ENCODE assay signal across 8 cellular contexts in the genomic region with DNA sequence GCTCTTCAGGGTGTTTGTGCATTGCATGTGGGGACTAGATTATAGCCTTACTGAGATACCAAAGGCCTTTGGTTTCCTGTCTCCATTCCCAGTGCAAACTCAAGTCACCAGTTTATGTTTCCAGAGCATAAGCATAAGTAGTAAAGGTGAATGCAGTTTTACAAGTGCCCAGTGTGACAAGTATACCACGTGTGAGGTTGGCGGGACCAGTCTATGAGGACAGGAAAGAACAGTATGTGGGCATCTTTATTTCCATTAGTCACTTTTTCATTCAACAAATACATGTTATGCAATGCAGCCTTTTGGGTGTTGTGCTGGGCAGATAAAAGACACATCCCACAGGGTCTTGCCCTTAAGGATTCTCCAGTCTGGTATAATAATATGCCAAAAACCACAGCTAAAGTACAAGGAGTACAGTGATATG.
DNase-seq lines count a peak whose midpoint lies in the region; ATAC-seq and TF ChIP-seq lines count a peak whose summit lies in the region.
"Had no signal": no experiment of that assay in that cellular context is flagged by ENCODE, and none has a peak within 500 bp of the region (broad histone marks: within the 10 kb centered on the region; RNA-seq: fewer than 3 reads in every experiment).

No MANE protein-coding gene starts in this region.

- H3K9me3 ChIP-seq in liver (ENCODE audit: control insufficient read depth in 4 of 4, low read length in 3 of 4) = no peaks in the 10 kb centered on the region
- no peaks in the 10 kb centered on the region for H3K9me3 ChIP-seq in endodermal cell (ENCODE audit: control insufficient read depth, low read length)
- H3K9me3 ChIP-seq: pancreas had no signal

- no peak for TF ChIP-seq RAD21 in liver (IDR thresholded peaks at IDR 0.05)

- peaks cover 100% of the 10 kb centered on the region for H3K4me1 Mint-ChIP-seq in activated naive CD8-positive, alpha-beta T cell treated with anti-CD3 and anti-CD28 coated beads, Interleukin-2, amount 50 U/mL, for 24 hours
- H3K4me1 Mint-ChIP-seq in endodermal cell = peaks cover 67% of the 10 kb centered on the region

- no peaks in the 10 kb centered on the region for H3K27me3 Mint-ChIP-seq in activated naive CD8-positive, alpha-beta T cell treated with anti-CD3 and anti-CD28 coated beads, Interleukin-2, amount 50 U/mL, for 24 hours
- no peaks in the 10 kb centered on the region for H3K27me3 Mint-ChIP-seq in endodermal cell (ENCODE audit: insufficient read depth)

- H3K4me3 ChIP-seq in liver (ENCODE audit: low read depth in 1 of 3, low read length in 3 of 3) = no peak overlapping the region
- H3K4me3 ChIP-seq in foreskin fibroblast (ENCODE audit: low read depth in 1 of 2, low read length in 2 of 2) = peak overlapping the region in 1 of 2 donors; percentile 75
- H3K4me3 ChIP-seq in endodermal cell (ENCODE audit: low read length) = no peak overlapping the region
- H3K4me3 ChIP-seq: pancreas had no signal

- TF ChIP-seq CTCF in liver (IDR thresholded peaks at IDR 0.05; ENCODE audit: low read depth, low read length, missing input control) (no peak), foreskin fibroblast (IDR thresholded peaks at IDR 0.05; ENCODE audit: low read depth, low read length) (no peak), endodermal cell (conservative IDR thresholded peaks at IDR 0.05) (no peak)

- H3K27me3 ChIP-seq in liver (ENCODE audit: control insufficient read depth in 4 of 4, insufficient read depth in 4 of 4, low read length in 3 of 4) = no peaks in the 10 kb centered on the region
- no peaks in the 10 kb centered on the region for H3K27me3 ChIP-seq in endodermal cell (ENCODE audit: control insufficient read depth, insufficient read depth, low read length, poor library complexity, severe bottlenecking)
- H3K27me3 ChIP-seq: pancreas had no signal

- peak overlapping the region; percentile 87 for H3K4me3 Mint-ChIP-seq in activated naive CD8-positive, alpha-beta T cell treated with anti-CD3 and anti-CD28 coated beads, Interleukin-2, amount 50 U/mL, for 24 hours
- no peak overlapping the region for H3K4me3 Mint-ChIP-seq in endodermal cell

- peak overlapping the region; percentile 90 for H3K27ac Mint-ChIP-seq in activated naive CD8-positive, alpha-beta T cell treated with anti-CD3 and anti-CD28 coated beads, Interleukin-2, amount 50 U/mL, for 24 hours
- H3K27ac Mint-ChIP-seq in endodermal cell = no peak overlapping the region

- peak; percentile 32 for DNase-seq in NCI-H69 (lab: John Stamatoyannopoulos, UW)
- peak; percentile 41 for DNase-seq in activated naive CD8-positive, alpha-beta T cell treated with anti-CD3 and anti-CD28 coated beads, Interleukin-2, amount 50 U/mL, for 24 hours
- no peak for DNase-seq in foreskin fibroblast
- no peak for DNase-seq in NCI-H2227 treated with DMSO at 0.1 percent for 48 hours (lab: John Stamatoyannopoulos, UW)
- DNase-seq in endodermal cell = no peak
- DNase-seq: pancreas had no signal

- peaks cover 6% of the 10 kb centered on the region for H3K9me3 Mint-ChIP-seq in activated naive CD8-positive, alpha-beta T cell treated with anti-CD3 and anti-CD28 coated beads, Interleukin-2, amount 50 U/mL, for 24 hours
- no peaks in the 10 kb centered on the region for H3K9me3 Mint-ChIP-seq in endodermal cell

- peak overlapping the region; percentile 87 to 93 for H3K27ac ChIP-seq in liver (ENCODE audit: low read depth in 1 of 2, low read length in 2 of 2)
- H3K27ac ChIP-seq in temporal lobe (ENCODE audit: low read depth, low read length) = peak overlapping the region; percentile 93
- H3K27ac ChIP-seq in endodermal cell (ENCODE audit: low read depth, low read length) = no peak overlapping the region

- peaks cover 3 to 9% (median 6%) of the 10 kb centered on the region in 4 donors for H3K36me3 ChIP-seq in liver (ENCODE audit: control insufficient read depth in 4 of 4, insufficient read depth in 3 of 4, low read depth in 1 of 4, low read length in 3 of 4)
- H3K36me3 ChIP-seq in endodermal cell (ENCODE audit: control insufficient read depth, insufficient read depth, low read length) = no peaks in the 10 kb centered on the region

- H3K36me3 Mint-ChIP-seq in activated naive CD8-positive, alpha-beta T cell treated with anti-CD3 and anti-CD28 coated beads, Interleukin-2, amount 50 U/mL, for 24 hours (ENCODE audit: low read depth) = peaks cover 44% of the 10 kb centered on the region
- peaks cover 7% of the 10 kb centered on the region for H3K36me3 Mint-ChIP-seq in endodermal cell (ENCODE audit: low read depth)

- ATAC-seq in activated naive CD8-positive, alpha-beta T cell treated with anti-CD3 and anti-CD28 coated beads, Interleukin-2, amount 50 U/mL, for 24 hours = peak; percentile 63

- peak overlapping the region in 1 of 2 donors; percentile 99 for H3K9ac ChIP-seq in liver (ENCODE audit: low read depth in 1 of 2, low read length in 2 of 2)
- H3K9ac ChIP-seq in endodermal cell (ENCODE audit: extremely low read depth, low read length, poor library complexity, severe bottlenecking) = no peak overlapping the region

- H3K4me1 ChIP-seq in liver (ENCODE audit: control insufficient read depth in 4 of 4, insufficient read depth in 4 of 4, low read length in 3 of 4) (peaks cover 6 to 41% (median 17%) of the 10 kb centered on the region in 4 donors), endodermal cell (ENCODE audit: control insufficient read depth, insufficient read depth, low read length) (peaks cover 24% of the 10 kb centered on the region)

- 74% methylated on average over 2 of the region's 2 CpGs for WGBS in liver
- 86 to 93% methylated on average over 1 to 2 of the region's 2 CpGs for WGBS in endodermal cell (ENCODE audit: insufficient coverage in 1 of 2, insufficient read length in 1 of 2), 2 experiments

TF ChIP-seq in liver, 16 proteins besides CTCF, POLR2A, EP300 and RAD21:
- TF ChIP-seq FOXA1 (IDR thresholded peaks at IDR 0.05) = no peak
- TF ChIP-seq YY1 (IDR thresholded peaks at IDR 0.05) = no peak
- TF ChIP-seq JUND (IDR thresholded peaks at IDR 0.05) = no peak
- no peak for TF ChIP-seq FOXA2 (IDR thresholded peaks at IDR 0.05)
- no peak for TF ChIP-seq ZBTB33 (IDR thresholded peaks at IDR 0.05)
- TF ChIP-seq MAX (IDR thresholded peaks at IDR 0.05) = no peak
- TF ChIP-seq TAF1 (conservative IDR thresholded peaks at IDR 0.05) = no peak
- TF ChIP-seq RXRA (IDR thresholded peaks at IDR 0.05) = no peak
- TF ChIP-seq NR2F2 (IDR thresholded peaks at IDR 0.05) = no peak
- no peak for TF ChIP-seq HNF4G (IDR thresholded peaks at IDR 0.05)

Comparison
In these comparisons a context has a peak if more than half of its experiments do, and no peak if none do; other contexts are left out.
1. DNase-seq: peak in NCI-H69 (single experiment) and activated naive CD8-positive, alpha-beta T cell treated with anti-CD3 and anti-CD28 coated beads, Interleukin-2, amount 50 U/mL, for 24 hours (single experiment); none in foreskin fibroblast (0 of 2), NCI-H2227 treated with DMSO at 0.1 percent for 48 hours (single experiment) and endodermal cell (single experiment).